In the genomic region with DNA sequence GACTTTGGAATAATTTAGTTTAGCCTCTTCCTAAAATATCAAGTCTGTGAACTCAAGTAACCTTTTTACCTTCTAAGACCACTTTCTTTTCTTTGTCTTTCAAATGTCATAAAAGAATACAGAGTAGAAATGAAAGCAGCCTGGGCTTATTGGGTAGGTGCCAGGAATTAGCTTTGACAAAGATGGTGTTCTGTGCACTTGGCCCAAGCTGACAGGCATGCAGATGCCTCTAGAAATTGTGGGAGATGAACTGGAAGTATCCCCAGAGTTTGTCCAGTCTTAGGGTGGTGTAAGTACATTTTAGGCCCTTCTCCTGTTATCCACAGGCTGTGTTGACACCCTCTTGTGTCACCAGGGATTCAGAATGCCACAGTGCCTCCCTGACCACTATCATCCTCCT, we compare ENCODE assay signal across 10 cellular contexts.
DNase-seq lines count a peak whose midpoint lies in the region; FAIRE-seq and TF ChIP-seq lines count a peak whose summit lies in the region.
"Had no signal": no experiment of that assay in that cellular context is flagged by ENCODE, and none has a peak within 500 bp of the region (broad histone marks: within the 10 kb centered on the region; RNA-seq: fewer than 3 reads in every experiment).

No MANE protein-coding gene starts in this region.

- no peaks in the 10 kb centered on the region for H3K27me3 ChIP-seq in stomach smooth muscle (ENCODE audit: control insufficient read depth in 1 of 2, insufficient read depth in 2 of 2, low read length in 2 of 2)
- H3K27me3 ChIP-seq in CD8-positive, alpha-beta memory T cell (ENCODE audit: insufficient read depth, low read length, poor library complexity, severe bottlenecking), result no peaks in the 10 kb centered on the region

- H3K9me3 Mint-ChIP-seq in CD8-positive, alpha-beta memory T cell, result no peaks in the 10 kb centered on the region

- H3K9ac ChIP-seq in stomach smooth muscle (ENCODE audit: low read length in 2 of 2), result peak overlapping the region in 1 of 2 donors; percentile 5

- CTCF ChIA-PET in CD8-positive, alpha-beta memory T cell (lab: Charles Lee), result no interaction called here

- peak; percentile 71 for DNase-seq in NCI-H446 treated with DMSO at 0.1 percent for 48 hours (lab: John Stamatoyannopoulos, UW)
- DNase-seq in astrocyte of the spinal cord (ENCODE audit: low read depth, low spot score), result peak; percentile 35
- no peak for DNase-seq in COLO668 (lab: John Stamatoyannopoulos, UW; ENCODE audit: unreplicated experiment)
- DNase-seq in CD8-positive, alpha-beta memory T cell, result no peak
- no peak for DNase-seq in central memory CD4-positive, alpha-beta T cell
- DNase-seq: cortex of kidney; retina; stimulated activated naive CD4-positive, alpha-beta T cell had no signal

- peak overlapping the region in 1 of 7 donors; percentile 57 for H3K4me3 Mint-ChIP-seq in CD8-positive, alpha-beta memory T cell

- H3K4me3 ChIP-seq in astrocyte of the spinal cord (ENCODE audit: low read depth, low read length) (no peak overlapping the region), stomach smooth muscle (ENCODE audit: low read length in 2 of 2) (no peak overlapping the region)
- no peak overlapping the region for H3K4me3 ChIP-seq in CD8-positive, alpha-beta memory T cell (ENCODE audit: low read length)

- H3K4me1 ChIP-seq in stomach smooth muscle (ENCODE audit: control insufficient read depth, insufficient read depth, low read length), result peaks cover 23% of the 10 kb centered on the region
- peaks cover 7% of the 10 kb centered on the region for H3K4me1 ChIP-seq in CD8-positive, alpha-beta memory T cell (ENCODE audit: insufficient read depth, low read length)

- H3K27me3 Mint-ChIP-seq in CD8-positive, alpha-beta memory T cell, result peaks cover 0 to 3% of the 10 kb centered on the region in 2 donors

- TF ChIP-seq CTCF in astrocyte of the spinal cord (IDR thresholded peaks at IDR 0.05; ENCODE audit: low read depth, low read length), result no peak

- peaks cover 48 to 93% (median 74%) of the 10 kb centered on the region in 3 donors for H3K4me1 Mint-ChIP-seq in CD8-positive, alpha-beta memory T cell

- H3K36me3 Mint-ChIP-seq in CD8-positive, alpha-beta memory T cell, result no peaks in the 10 kb centered on the region

- FAIRE-seq in islet of Langerhans (lab: Jason Lieb, UNC), result peak; percentile 93

- no peaks in the 10 kb centered on the region for H3K36me3 ChIP-seq in stomach smooth muscle (ENCODE audit: control insufficient read depth in 2 of 2, insufficient read depth in 2 of 2, low read length in 2 of 2)
- H3K36me3 ChIP-seq in CD8-positive, alpha-beta memory T cell (ENCODE audit: insufficient read depth, low read length), result no peaks in the 10 kb centered on the region

- peak overlapping the region in 2 of 8 donors; percentile 60 to 61 for H3K27ac Mint-ChIP-seq in CD8-positive, alpha-beta memory T cell

- in situ Hi-C loops in astrocyte of the spinal cord (cut with HindIII; ENCODE audit: low sequenced_read_pairs), result no loop called here

- H3K27ac ChIP-seq in stomach smooth muscle (ENCODE audit: low read length), result peak overlapping the region; percentile 66
- H3K27ac ChIP-seq in CD8-positive, alpha-beta memory T cell (ENCODE audit: low read depth, low read length), result no peak overlapping the region

- POLR2A ChIA-PET in CD8-positive, alpha-beta memory T cell (lab: Charles Lee), result no interaction called here

- H3K9me3 ChIP-seq in stomach smooth muscle (ENCODE audit: control insufficient read depth in 2 of 2, low read length in 2 of 2), result no peaks in the 10 kb centered on the region
- H3K9me3 ChIP-seq in CD8-positive, alpha-beta memory T cell (ENCODE audit: low read length), result no peaks in the 10 kb centered on the region

Comparison
In these comparisons a context has a peak if more than half of its experiments do, and no peak if none do; other contexts are left out.
1. DNase-seq: peak in NCI-H446 treated with DMSO at 0.1 percent for 48 hours (single experiment) and astrocyte of the spinal cord (single experiment); none in COLO668 (single experiment), CD8-positive, alpha-beta memory T cell (0 of 5) and central memory CD4-positive, alpha-beta T cell (single experiment).